In the genomic region with DNA sequence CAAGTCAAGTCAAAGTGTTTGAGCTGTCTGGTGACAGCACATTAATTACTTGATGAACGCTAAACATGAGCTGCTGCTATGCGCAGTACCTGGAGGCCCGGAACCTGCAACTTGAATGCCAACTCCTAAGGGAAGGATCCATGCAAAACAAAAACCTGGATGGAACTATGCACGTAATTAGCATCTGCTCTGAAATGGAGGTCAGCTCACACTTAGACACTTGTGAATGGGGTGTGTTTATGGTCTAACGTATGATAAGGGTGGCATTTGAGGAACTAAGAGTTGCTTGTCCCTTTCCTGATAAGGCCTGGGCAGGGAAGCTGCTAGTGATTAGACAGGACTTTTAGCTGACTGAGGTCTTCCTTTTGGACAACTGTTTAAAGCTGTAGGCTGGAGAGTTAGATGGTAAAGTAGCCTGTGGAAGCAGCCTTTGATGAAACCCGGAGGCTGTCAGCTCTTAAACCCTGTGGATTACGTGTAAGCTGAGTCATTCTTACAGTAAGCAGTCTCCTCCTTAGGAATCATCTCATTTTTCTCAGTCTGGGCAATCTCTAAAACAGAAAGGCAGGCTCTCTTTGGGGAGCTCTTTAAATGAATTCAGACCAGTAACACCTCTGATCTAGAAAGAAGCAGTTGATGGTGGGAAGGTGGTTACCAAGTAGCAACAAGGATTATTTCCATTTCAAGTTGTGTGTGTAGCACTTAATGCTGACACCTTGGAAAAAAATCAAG, we compare ENCODE assay signal across 1 cellular context.
TF ChIP-seq lines count a peak whose summit lies in the region.

No MANE protein-coding gene starts in this region.

TF ChIP-seq in K562, 482 proteins besides CTCF, POLR2A, EP300 and RAD21 (continued from another document and continues in another):
- TF ChIP-seq E2F3 (CRISPR knock-in tag; IDR thresholded peaks at IDR 0.05) (no peak), TAF7 (tag; IDR thresholded peaks at IDR 0.05) (no peak), ZBTB8A (IDR thresholded peaks at IDR 0.05; ENCODE audit: partially characterized antibody) (no peak), NUFIP1 (IDR thresholded peaks at IDR 0.05; ENCODE audit: partially characterized antibody) (peak; percentile 19), ZNF695 (CRISPR knock-in tag; IDR thresholded peaks at IDR 0.05) (no peak), EP400 (IDR thresholded peaks at IDR 0.05) (peak; percentile 30; the same call in 1 of the 2 replicates), FOS (IDR thresholded peaks at IDR 0.05; ENCODE audit: extremely low read depth, insufficient read length) (no peak), NFIC (IDR thresholded peaks at IDR 0.05) (peak; percentile 96), KLF16 (IDR thresholded peaks at IDR 0.05) (peak; percentile 99), TSHZ1 (CRISPR knock-in tag; IDR thresholded peaks at IDR 0.05) (no peak), ZNF165 (CRISPR knock-in tag; IDR thresholded peaks at IDR 0.05; ENCODE audit: borderline replicate concordance) (no peak), HNRNPLL (IDR thresholded peaks at IDR 0.05; ENCODE audit: low read depth, low read length, poor library complexity, severe bottlenecking) (no peak), SREBF1 (IDR thresholded peaks at IDR 0.05; ENCODE audit: borderline replicate concordance, low read depth, low read length) (0 out of 2 replicates have a peak, but pooled peaks have one; percentile 23), SRSF7 (optimal IDR thresholded peaks at IDR 0.05; ENCODE audit: low read depth, low read length) (no peak), ZNF57 (CRISPR knock-in tag; IDR thresholded peaks at IDR 0.05) (no peak), CGGBP1 (CRISPR knock-in tag; IDR thresholded peaks at IDR 0.05) (no peak), BCLAF1 (IDR thresholded peaks at IDR 0.05; ENCODE audit: borderline replicate concordance in 1 of 2, control insufficient read depth in 1 of 2, low read depth in 2 of 2, low read length in 1 of 2) (0 out of 4 replicates have a peak, but pooled peaks of 1 of the 2 experiments have one; percentile 44), E2F6 (IDR thresholded peaks at IDR 0.05; ENCODE audit: borderline replicate concordance in 1 of 2, extremely low read depth in 1 of 2, insufficient read depth in 1 of 2, insufficient read length in 1 of 2, low read depth in 1 of 2, low read length in 1 of 2, poor library complexity in 1 of 2, severe bottlenecking in 1 of 2) (no peak), COPS2 (conservative IDR thresholded peaks at IDR 0.05) (no peak), PCBP2 (IDR thresholded peaks at IDR 0.05; ENCODE audit: low read depth, low read length, poor library complexity, severe bottlenecking) (no peak), HDAC8 (tag; IDR thresholded peaks at IDR 0.05) (no peak), CBX2 (IDR thresholded peaks at IDR 0.05; ENCODE audit: insufficient read depth, low read length, poor library complexity, severe bottlenecking) (no peak), MECOM (CRISPR knock-in tag; IDR thresholded peaks at IDR 0.05) (peak; percentile 95), ZNF41 (CRISPR knock-in tag; conservative IDR thresholded peaks at IDR 0.05) (no peak), ZFP30 (CRISPR knock-in tag; IDR thresholded peaks at IDR 0.05; ENCODE audit: borderline replicate concordance) (no peak), SRSF3 (IDR thresholded peaks at IDR 0.05; ENCODE audit: insufficient read depth, low read length) (no peak), TARDBP (IDR thresholded peaks at IDR 0.05) (peak; percentile 88; the same call in 1 of the 2 replicates)
- TF ChIP-seq, protein P1, sequence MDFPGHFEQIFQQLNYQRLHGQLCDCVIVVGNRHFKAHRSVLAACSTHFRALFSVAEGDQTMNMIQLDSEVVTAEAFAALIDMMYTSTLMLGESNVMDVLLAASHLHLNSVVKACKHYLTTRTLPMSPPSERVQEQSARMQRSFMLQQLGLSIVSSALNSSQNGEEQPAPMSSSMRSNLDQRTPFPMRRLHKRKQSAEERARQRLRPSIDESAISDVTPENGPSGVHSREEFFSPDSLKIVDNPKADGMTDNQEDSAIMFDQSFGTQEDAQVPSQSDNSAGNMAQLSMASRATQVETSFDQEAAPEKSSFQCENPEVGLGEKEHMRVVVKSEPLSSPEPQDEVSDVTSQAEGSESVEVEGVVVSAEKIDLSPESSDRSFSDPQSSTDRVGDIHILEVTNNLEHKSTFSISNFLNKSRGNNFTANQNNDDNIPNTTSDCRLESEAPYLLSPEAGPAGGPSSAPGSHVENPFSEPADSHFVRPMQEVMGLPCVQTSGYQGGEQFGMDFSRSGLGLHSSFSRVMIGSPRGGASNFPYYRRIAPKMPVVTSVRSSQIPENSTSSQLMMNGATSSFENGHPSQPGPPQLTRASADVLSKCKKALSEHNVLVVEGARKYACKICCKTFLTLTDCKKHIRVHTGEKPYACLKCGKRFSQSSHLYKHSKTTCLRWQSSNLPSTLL (IDR thresholded peaks at IDR 0.05): no peak
- TF ChIP-seq, protein P2, sequence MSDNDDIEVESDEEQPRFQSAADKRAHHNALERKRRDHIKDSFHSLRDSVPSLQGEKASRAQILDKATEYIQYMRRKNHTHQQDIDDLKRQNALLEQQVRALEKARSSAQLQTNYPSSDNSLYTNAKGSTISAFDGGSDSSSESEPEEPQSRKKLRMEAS (CRISPR knock-in tag; IDR thresholded peaks at IDR 0.05): peak; percentile 24; the same call in 1 of the 2 replicates
- TF ChIP-seq, protein P3, sequence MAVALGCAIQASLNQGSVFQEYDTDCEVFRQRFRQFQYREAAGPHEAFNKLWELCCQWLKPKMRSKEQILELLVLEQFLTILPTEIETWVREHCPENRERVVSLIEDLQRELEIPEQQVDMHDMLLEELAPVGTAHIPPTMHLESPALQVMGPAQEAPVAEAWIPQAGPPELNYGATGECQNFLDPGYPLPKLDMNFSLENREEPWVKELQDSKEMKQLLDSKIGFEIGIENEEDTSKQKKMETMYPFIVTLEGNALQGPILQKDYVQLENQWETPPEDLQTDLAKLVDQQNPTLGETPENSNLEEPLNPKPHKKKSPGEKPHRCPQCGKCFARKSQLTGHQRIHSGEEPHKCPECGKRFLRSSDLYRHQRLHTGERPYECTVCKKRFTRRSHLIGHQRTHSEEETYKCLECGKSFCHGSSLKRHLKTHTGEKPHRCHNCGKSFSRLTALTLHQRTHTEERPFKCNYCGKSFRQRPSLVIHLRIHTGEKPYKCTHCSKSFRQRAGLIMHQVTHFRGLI (CRISPR knock-in tag; IDR thresholded peaks at IDR 0.05): peak; percentile 83; the same call in 1 of the 2 replicates
- TF ChIP-seq, protein P4, sequence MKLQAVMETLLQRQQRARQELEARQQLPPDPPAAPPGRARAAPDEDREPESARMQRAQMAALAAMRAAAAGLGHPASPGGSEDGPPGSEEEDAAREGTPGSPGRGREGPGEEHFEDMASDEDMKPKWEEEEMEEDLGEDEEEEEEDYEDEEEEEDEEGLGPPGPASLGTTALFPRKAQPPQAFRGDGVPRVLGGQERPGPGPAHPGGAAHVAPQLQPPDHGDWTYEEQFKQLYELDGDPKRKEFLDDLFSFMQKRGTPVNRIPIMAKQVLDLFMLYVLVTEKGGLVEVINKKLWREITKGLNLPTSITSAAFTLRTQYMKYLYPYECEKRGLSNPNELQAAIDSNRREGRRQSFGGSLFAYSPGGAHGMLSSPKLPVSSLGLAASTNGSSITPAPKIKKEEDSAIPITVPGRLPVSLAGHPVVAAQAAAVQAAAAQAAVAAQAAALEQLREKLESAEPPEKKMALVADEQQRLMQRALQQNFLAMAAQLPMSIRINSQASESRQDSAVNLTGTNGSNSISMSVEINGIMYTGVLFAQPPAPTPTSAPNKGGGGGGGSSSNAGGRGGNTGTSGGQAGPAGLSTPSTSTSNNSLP (IDR thresholded peaks at IDR 0.05; ENCODE audit: borderline replicate concordance, low read depth, low read length): peak; percentile 66; the same call in 1 of the 2 replicates
